1 cellular context compared by ENCODE assay signal in genomic region chr16:3364774-3365427, GRCh38.
TF ChIP-seq lines count a peak whose summit lies in the region.

No MANE protein-coding gene starts in this region.

TF ChIP-seq in HepG2, 621 proteins besides CTCF, POLR2A, EP300 and RAD21 (continued from another document and continues in another):
- TF ChIP-seq ZBTB10 (CRISPR knock-in tag; IDR thresholded peaks at IDR 0.05; ENCODE audit: borderline replicate concordance) (no peak), NR2F2 (IDR thresholded peaks at IDR 0.05; ENCODE audit: borderline replicate concordance, low read depth) (no peak), MLXIP (CRISPR knock-in tag; IDR thresholded peaks at IDR 0.05; ENCODE audit: borderline replicate concordance) (no peak), GABPB1 (CRISPR knock-in tag; IDR thresholded peaks at IDR 0.05) (peak; percentile 95), HDAC1 (CRISPR knock-in tag; IDR thresholded peaks at IDR 0.05) (peak; percentile 32; the same call in 1 of the 2 replicates), ZBTB21 (CRISPR knock-in tag; IDR thresholded peaks at IDR 0.05) (peak; percentile 59; the same call in 1 of the 2 replicates), SAP130 (CRISPR knock-in tag; IDR thresholded peaks at IDR 0.05; ENCODE audit: low read depth) (peak; percentile 74; the same call in 1 of the 2 replicates), FOXO1 (CRISPR knock-in tag; IDR thresholded peaks at IDR 0.05) (no peak), KLF13 (CRISPR knock-in tag; IDR thresholded peaks at IDR 0.05) (no peak), MTA1 (CRISPR knock-in tag; IDR thresholded peaks at IDR 0.05; ENCODE audit: borderline replicate concordance) (0 out of 2 replicates have a peak, but pooled peaks have one; percentile 31), HOXA3 (CRISPR knock-in tag; IDR thresholded peaks at IDR 0.05) (peak; percentile 81), FIP1L1 (IDR thresholded peaks at IDR 0.05; ENCODE audit: borderline replicate concordance, insufficient read depth, low read depth, low read length) (no peak), GLI4 (CRISPR knock-in tag; IDR thresholded peaks at IDR 0.05; ENCODE audit: borderline replicate concordance) (no peak), ZFP82 (CRISPR knock-in tag; IDR thresholded peaks at IDR 0.05; ENCODE audit: borderline replicate concordance) (peak; percentile 21; the same call in 1 of the 2 replicates), ZNF263 (CRISPR knock-in tag; IDR thresholded peaks at IDR 0.05) (no peak), SATB2 (CRISPR knock-in tag; IDR thresholded peaks at IDR 0.05) (0 out of 2 replicates have a peak, but pooled peaks have one; percentile 43), YEATS4 (CRISPR knock-in tag; IDR thresholded peaks at IDR 0.05; ENCODE audit: borderline replicate concordance) (peak; percentile 62), SMAD3 (CRISPR knock-in tag; IDR thresholded peaks at IDR 0.05) (no peak), FUBP1 (CRISPR knock-in tag; IDR thresholded peaks at IDR 0.05; ENCODE audit: borderline replicate concordance) (no peak), KDM5A (IDR thresholded peaks at IDR 0.05; ENCODE audit: borderline replicate concordance, low read length) (no peak), HDAC2 (CRISPR knock-in tag; IDR thresholded peaks at IDR 0.05) (no peak), RCOR2 (CRISPR knock-in tag; IDR thresholded peaks at IDR 0.05) (0 out of 2 replicates have a peak, but pooled peaks have one; percentile 27), LCORL (IDR thresholded peaks at IDR 0.05) (no peak), LCORL (CRISPR knock-in tag; IDR thresholded peaks at IDR 0.05) (0 out of 2 replicates have a peak, but pooled peaks have one; percentile 22), ELF4 (CRISPR knock-in tag; IDR thresholded peaks at IDR 0.05; ENCODE audit: borderline replicate concordance) (no peak), HNF1B (CRISPR knock-in tag; IDR thresholded peaks at IDR 0.05) (peak; percentile 42), ZNF451 (CRISPR knock-in tag; IDR thresholded peaks at IDR 0.05) (no peak), SP2 (CRISPR knock-in tag; IDR thresholded peaks at IDR 0.05) (peak; percentile 54; the same call in 1 of the 2 replicates), THAP11 (CRISPR knock-in tag; IDR thresholded peaks at IDR 0.05) (peak; percentile 92), ATF4 (CRISPR knock-in tag; IDR thresholded peaks at IDR 0.05) (peak in 1 of 2 experiments; percentile 60; a peak in 1 of 4 replicates), ZFYVE20 (CRISPR knock-in tag; IDR thresholded peaks at IDR 0.05; ENCODE audit: borderline replicate concordance, low read depth) (no peak), PHF20 (CRISPR knock-in tag; IDR thresholded peaks at IDR 0.05) (peak; percentile 65), ZNF335 (CRISPR knock-in tag; IDR thresholded peaks at IDR 0.05) (peak; percentile 26; the same call in 1 of the 2 replicates), GMEB2 (CRISPR knock-in tag; IDR thresholded peaks at IDR 0.05; ENCODE audit: low read depth) (peak; percentile 83; the same call in 1 of the 2 replicates), SALL1 (CRISPR knock-in tag; IDR thresholded peaks at IDR 0.05) (peak; percentile 32; the same call in 1 of the 2 replicates), GATAD1 (CRISPR knock-in tag; IDR thresholded peaks at IDR 0.05) (peak; percentile 90), ZNF800 (CRISPR knock-in tag; IDR thresholded peaks at IDR 0.05) (no peak), ZNF652 (CRISPR knock-in tag; IDR thresholded peaks at IDR 0.05; ENCODE audit: borderline replicate concordance, low read depth) (no peak), MED1 (CRISPR knock-in tag; IDR thresholded peaks at IDR 0.05) (peak; percentile 39; the same call in 1 of the 2 replicates), HOXA7 (CRISPR knock-in tag; IDR thresholded peaks at IDR 0.05) (no peak), ARID3A (IDR thresholded peaks at IDR 0.05; ENCODE audit: low read depth, low read length) (peak; percentile 94), ZNF629 (CRISPR knock-in tag; conservative IDR thresholded peaks at IDR 0.05) (no peak), PRDM10 (CRISPR knock-in tag; IDR thresholded peaks at IDR 0.05; ENCODE audit: low read depth) (0 out of 2 replicates have a peak, but pooled peaks have one; percentile 25), PHF21A (CRISPR knock-in tag; IDR thresholded peaks at IDR 0.05) (peak; percentile 10; the same call in 1 of the 2 replicates), BORCS8-MEF2B (CRISPR knock-in tag; IDR thresholded peaks at IDR 0.05) (no peak)
